25 cellular contexts compared by ENCODE assay signal in genomic region chr9:134152022-134152448, GRCh38. TPM values are rescaled to one million over a fixed set of nuclear protein-coding genes. Genes with fewer than 3 reads are reported as not detected.
DNase-seq lines count a peak whose midpoint lies in the region; ATAC-seq and TF ChIP-seq lines count a peak whose summit lies in the region.
"Had no signal": no experiment of that assay in that cellular context is flagged by ENCODE, and none has a peak within 500 bp of the region (broad histone marks: within the 10 kb centered on the region; RNA-seq: fewer than 3 reads in every experiment).

No MANE protein-coding gene starts in this region.

- H3K27ac ChIP-seq in thyroid gland: peak overlapping the region in 2 of 3 donors; percentile 3 to 33
- H3K27ac ChIP-seq: 22Rv1, BLaER1 had no signal

- no peak for DNase-seq in activated naive CD4-positive, alpha-beta T cell treated with anti-CD3 and anti-CD28 coated beads, Interleukin-2, amount 50 U/mL, for 72 hours (ENCODE audit: low spot score in 2 of 2)
- DNase-seq in activated naive CD4-positive, alpha-beta T cell treated with anti-CD3 and anti-CD28 coated beads, Interleukin-2, amount 50 U/mL, for 16 hours: no peak
- DNase-seq in cerebellar cortex (ENCODE audit: low spot score): peak; percentile 91
- DNase-seq in neural crest cell (ENCODE audit: low read depth, low spot score): no peak
- DNase-seq in thyroid gland: peak; percentile 81 to 82
- no peak for DNase-seq in T-helper 2 cell
- DNase-seq in DMS53 treated with DMSO at 0.1 percent for 48 hours (lab: John Stamatoyannopoulos, UW; ENCODE audit: unreplicated experiment): no peak
- DNase-seq: ACHN, DMS153, GF-D8, Karpas-422, NCI-H1417 treated with DMSO at 0.1 percent for 48 hours, NCI-H187, NCI-H2107, NCI-H446 treated with DMSO at 0.1 percent for 48 hours, NCI-H526 treated with DMSO at 0.1 percent for 48 hours, PC-3, RPMI8226, SIG-M5 had no signal

- peaks cover 10 to 29% of the 10 kb centered on the region in 2 donors for H3K36me3 Mint-ChIP-seq in activated naive CD4-positive, alpha-beta T cell treated with anti-CD3 and anti-CD28 coated beads, Interleukin-2, amount 50 U/mL, for 72 hours
- peaks cover 6% of the 10 kb centered on the region for H3K36me3 Mint-ChIP-seq in neural crest cell (ENCODE audit: low read depth)

- no peak overlapping the region for H3K4me3 ChIP-seq in thyroid gland (replicated peaks in 1 of 3)
- H3K4me3 ChIP-seq: BLaER1 had no signal

- H3K4me3 Mint-ChIP-seq in neural crest cell: no peak overlapping the region
- H3K4me3 Mint-ChIP-seq: CD4-positive, alpha-beta memory T cell; IgD-negative memory B cell had no signal

- peaks cover 49 to 59% of the 10 kb centered on the region in 2 donors for H3K36me3 ChIP-seq in thyroid gland

- H3K27me3 ChIP-seq in thyroid gland: no peaks in the 10 kb centered on the region
- H3K27me3 ChIP-seq: BLaER1 had no signal

- TF ChIP-seq CTCF in neural crest cell (conservative IDR thresholded peaks at IDR 0.05): no peak
- no peak for TF ChIP-seq CTCF in thyroid gland (IDR thresholded peaks at IDR 0.05)

- no peak for ATAC-seq in activated naive CD4-positive, alpha-beta T cell treated with anti-CD3 and anti-CD28 coated beads, Interleukin-2, amount 50 U/mL, for 72 hours
- no peak for ATAC-seq in GM19328 (IDR thresholded peaks at IDR 0.05; ENCODE audit: unreplicated experiment)
- ATAC-seq: PC-3 had no signal

- no peaks in the 10 kb centered on the region for H3K4me1 Mint-ChIP-seq in neural crest cell
- H3K4me1 Mint-ChIP-seq: IgD-negative memory B cell had no signal

- intact Hi-C loops in thyroid gland (cut with DNase I): no loop called here

- 58 to 69% methylated on average over 14 of the region's 14 CpGs for WGBS in thyroid gland, 2 donors

- H3K9me3 Mint-ChIP-seq in activated naive CD4-positive, alpha-beta T cell treated with anti-CD3 and anti-CD28 coated beads, Interleukin-2, amount 50 U/mL, for 72 hours: no peaks in the 10 kb centered on the region
- no peaks in the 10 kb centered on the region for H3K9me3 Mint-ChIP-seq in neural crest cell
- H3K9me3 Mint-ChIP-seq: IgD-negative memory B cell had no signal

- peak overlapping the region; percentile 30 to 65 for H3K27ac Mint-ChIP-seq in activated naive CD4-positive, alpha-beta T cell treated with anti-CD3 and anti-CD28 coated beads, Interleukin-2, amount 50 U/mL, for 72 hours
- H3K27ac Mint-ChIP-seq in neural crest cell (ENCODE audit: unreplicated experiment): peak overlapping the region; percentile 35
- H3K27ac Mint-ChIP-seq: CD4-positive, alpha-beta memory T cell had no signal

- no peaks in the 10 kb centered on the region for H3K9me3 ChIP-seq in thyroid gland
- H3K9me3 ChIP-seq: BLaER1 had no signal

- peaks cover 0 to 10% of the 10 kb centered on the region in 2 donors for H3K4me1 ChIP-seq in thyroid gland

- H3K27me3 Mint-ChIP-seq in neural crest cell (ENCODE audit: low read depth): no peaks in the 10 kb centered on the region
- H3K27me3 Mint-ChIP-seq: CD4-positive, alpha-beta memory T cell; IgD-negative memory B cell had no signal

- TF ChIP-seq POLR2A in thyroid gland (IDR thresholded peaks at IDR 0.05): no peak

RNA-seq across cellular contexts. Expression of gene RNU6ATAC, which starts 12.3 kb away (rescaled TPM):
- total RNA-seq in activated naive CD4-positive, alpha-beta T cell treated with anti-CD3 and anti-CD28 coated beads, Interleukin-2, amount 50 U/mL, for 72 hours: 10 to 100 TPM; 32.1 to 61.4 TPM
- total RNA-seq in neural crest cell (71.3 and 108 TPM in 2 replicates), thyroid gland (not detected)
- total RNA-seq: Daoy, PC-3 had no signal

RNA-seq across cellular contexts. Expression of gene WDR5, which starts 16.2 kb away (rescaled TPM):
- total RNA-seq in activated naive CD4-positive, alpha-beta T cell treated with anti-CD3 and anti-CD28 coated beads, Interleukin-2, amount 50 U/mL, for 72 hours: 10 to 100 TPM; 29.7 to 43.7 TPM
- total RNA-seq in neural crest cell: 67.2 and 68.2 TPM in 2 replicates
- total RNA-seq in thyroid gland: 10 to 100 TPM; 24.1 to 40.1 (median 27.1) TPM

Comparison
In these comparisons a context has a peak if more than half of its experiments do, and no peak if none do; other contexts are left out.
1. DNase-seq: peak in cerebellar cortex (single experiment) and thyroid gland (2 of 2); none in activated naive CD4-positive, alpha-beta T cell treated with anti-CD3 and anti-CD28 coated beads, Interleukin-2, amount 50 U/mL, for 72 hours (0 of 2), activated naive CD4-positive, alpha-beta T cell treated with anti-CD3 and anti-CD28 coated beads, Interleukin-2, amount 50 U/mL, for 16 hours (single experiment), neural crest cell (single experiment), T-helper 2 cell (0 of 5) and DMS53 treated with DMSO at 0.1 percent for 48 hours (single experiment).
2. RNA of gene RNU6ATAC, which starts 12.3 kb away (total RNA-seq): 71.3 to 108 TPM in neural crest cell and 32.1 to 61.4 TPM in activated naive CD4-positive, alpha-beta T cell treated with anti-CD3 and anti-CD28 coated beads, Interleukin-2, amount 50 U/mL, for 72 hours; not detected in thyroid gland; every median in the first group is over 10 times any median in the second.